ENCODE assay signal across 8 cellular contexts in the genomic region with DNA sequence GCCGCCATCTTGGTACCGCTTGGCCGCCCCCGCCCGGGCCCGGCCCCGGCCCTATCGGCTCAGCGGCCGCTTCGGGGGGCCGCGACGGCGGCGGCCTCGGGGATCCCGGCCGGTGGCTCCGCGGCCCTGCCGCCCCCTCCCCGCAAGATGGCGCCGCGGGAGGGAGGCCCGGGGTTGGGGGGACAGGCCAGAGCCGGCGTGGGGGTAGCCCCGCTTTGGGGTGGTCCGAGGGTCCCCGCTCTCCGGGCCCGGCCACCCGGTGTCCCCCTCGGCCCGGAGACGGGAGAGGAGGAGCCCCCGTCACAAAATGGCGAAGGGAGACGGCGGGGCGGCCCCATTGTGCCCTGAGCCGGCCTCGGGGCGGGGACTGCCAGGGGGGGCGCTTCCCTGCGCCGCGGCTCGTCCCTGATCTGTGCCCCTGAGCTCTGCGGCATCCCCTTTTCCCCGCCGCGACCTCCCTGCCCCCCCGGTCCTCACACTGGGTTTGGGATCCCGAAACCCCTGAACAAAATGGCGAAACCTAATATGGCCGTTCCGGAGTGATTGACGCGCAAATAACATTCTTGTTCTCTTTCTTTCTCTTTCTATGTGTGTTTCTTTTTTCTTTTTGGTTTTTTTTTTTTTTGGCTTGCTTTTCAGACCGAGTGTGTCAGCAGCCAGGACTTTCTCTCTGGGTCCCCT. TPM values are rescaled to one million over a fixed set of nuclear protein-coding genes. Genes with fewer than 3 reads are reported as not detected.
DNase-seq lines count a peak whose midpoint lies in the region; ATAC-seq, FAIRE-seq and TF ChIP-seq lines count a peak whose summit lies in the region.

No MANE protein-coding gene starts in this region.

- TF ChIP-seq POLR2A in A549 (IDR thresholded peaks at IDR 0.05; ENCODE audit: low read length) (no peak), K562 (conservative IDR thresholded peaks at IDR 0.05) (peak; percentile 44; the same call in 1 of the 2 replicates)

- H3K9ac ChIP-seq in K562 (ENCODE audit: insufficient read depth in 1 of 2, low read depth in 2 of 2, low read length in 2 of 2), result peak overlapping the region; percentile 85 to 100

- H3K4me3 ChIP-seq in A549 (peak overlapping the region; percentile 89), K562 (peak overlapping the region; percentile 95)

- DNase-seq in A549 (ENCODE audit: low read depth in 1 of 2, low spot score in 1 of 2) (peak in 1 of 2 experiments; percentile 18), K562 (ENCODE audit: extremely low read depth in 1 of 4, low spot score in 3 of 4) (peak; percentile 42 to 66 (median 56)), islet precursor cell (peak; percentile 50), hepatic stellate cell (ENCODE audit: low spot score) (no peak)
- peak; percentile 46 for DNase-seq in T-helper 2 cell treated with Interferon-gamma antibody and Interleukin-4, amounts not matched to agents 5 μg/mL and 100 μg/mL, for 36 hours (ENCODE audit: low spot score)
- DNase-seq in stimulated activated CD4-positive, alpha-beta T cell treated with anti-CD3 and anti-CD28 coated beads, Interleukin-15, amount 100 ng/mL, for 24 hours, result peak; percentile 68

- H3K9me1 ChIP-seq in K562 (ENCODE audit: control insufficient read depth, insufficient read depth, low read length), result peaks cover 1% of the 10 kb centered on the region

- H3K4me1 ChIP-seq in A549, result peaks cover 47% of the 10 kb centered on the region
- peaks cover 21 to 24% of the 10 kb centered on the region in 2 experiments for H3K4me1 ChIP-seq in K562 (replicated peaks in 1 of 2; ENCODE audit: control insufficient read depth in 2 of 2, insufficient read depth in 2 of 2, low read length in 2 of 2)

- TF ChIP-seq CTCF in A549 (IDR thresholded peaks at IDR 0.05), result peak; percentile 22; the same call in 1 of the 3 replicates
- no peak for TF ChIP-seq CTCF in K562 (IDR thresholded peaks at IDR 0.05 in 2 of 3, conservative IDR thresholded peaks at IDR 0.05 in 1 of 3; ENCODE audit: insufficient read depth in 2 of 3, low read depth in 1 of 3, low read length in 3 of 3)

- H3K27ac Mint-ChIP-seq in T-helper 2 cell treated with Interferon-gamma antibody and Interleukin-4, amounts not matched to agents 5 μg/mL and 100 μg/mL, for 36 hours, result peak overlapping the region; percentile 99

- no peak for TF ChIP-seq RAD21 in A549 (conservative IDR thresholded peaks at IDR 0.05 in 1 of 2, IDR thresholded peaks at IDR 0.05 in 1 of 2)
- no peak for TF ChIP-seq RAD21 in K562 (CRISPR knock-in tag; conservative IDR thresholded peaks at IDR 0.05 in 1 of 2, IDR thresholded peaks at IDR 0.05 in 1 of 2)

- TF ChIP-seq EP300 in A549 (IDR thresholded peaks at IDR 0.05) (no peak), K562 (IDR thresholded peaks at IDR 0.05; ENCODE audit: low read length) (no peak)

- no peaks in the 10 kb centered on the region for H3K27me3 ChIP-seq in K562 (ENCODE audit: control insufficient read depth in 2 of 2, insufficient read depth in 2 of 2, low read length in 2 of 2)

- H3K4me1 Mint-ChIP-seq in T-helper 2 cell treated with Interferon-gamma antibody and Interleukin-4, amounts not matched to agents 5 μg/mL and 100 μg/mL, for 36 hours (ENCODE audit: low read depth), result peaks cover 30% of the 10 kb centered on the region

- H3K4me3 Mint-ChIP-seq in T-helper 2 cell treated with Interferon-gamma antibody and Interleukin-4, amounts not matched to agents 5 μg/mL and 100 μg/mL, for 36 hours, result peak overlapping the region; percentile 100

- no peaks in the 10 kb centered on the region for H3K9me3 ChIP-seq in A549
- no peaks in the 10 kb centered on the region for H3K9me3 ChIP-seq in K562 (replicated peaks; ENCODE audit: control insufficient read depth, insufficient read depth, low read depth, low read length)

- BruUV-seq in K562 (replicated peaks; lab: Mats Ljungman, UMichigan), result no TSS peak

- peaks cover 47% of the 10 kb centered on the region for H3K36me3 ChIP-seq in K562 (ENCODE audit: control insufficient read depth, insufficient read depth, low read length)

- in situ Hi-C loops in K562 (cut with MboI), result no loop called here

- under 1% methylated on average over 26 of the region's 63 CpGs for WGBS in A549 (ENCODE audit: missing lambda C conversion rate)
- WGBS in K562 (ENCODE audit: insufficient coverage, low coverage, missing lambda C conversion rate), result under 1% methylated on average over 39 of the region's 63 CpGs

- H2AFZ ChIP-seq in K562 (ENCODE audit: low read depth, low read length), result no peak overlapping the region

- H3K27ac ChIP-seq in A549 (peak overlapping the region; percentile 94 to 98), K562 (ENCODE audit: extremely low read depth, low read depth, low read length) (peak overlapping the region; percentile 93)

- ATAC-seq in A549 (peak; percentile 17 to 18; a peak in 5 of 6 replicates), GM18511 (IDR thresholded peaks at IDR 0.05; ENCODE audit: unreplicated experiment) (peak; percentile 15), HG03280 (IDR thresholded peaks at IDR 0.05; ENCODE audit: unreplicated experiment) (peak; percentile 4), K562 (peak; percentile 5)

- POLR2A ChIA-PET in A549 (lab: Yijun Ruan, JAX) (interaction anchor here (0.7 to 3.2 kb wide), 5 partner anchors 10 to 224 kb away, joined by 3 to 51 read pairs (median 9); a partner anchor contains a TSS), K562 (lab: Yijun Ruan, JAX) (interaction anchor here (0.8 to 4.7 kb wide), 9 partner anchors 9 to 35 kb away, joined by 3 to 69 read pairs (median 4); no protein-coding TSS in a partner anchor)

- intact Hi-C loops in K562 (cut with micrococcal nuclease), result loop anchor here (5.0 kb wide), 1 partner anchor 40 kb away; no protein-coding TSS in a partner anchor

- H3K79me2 ChIP-seq in K562 (ENCODE audit: control insufficient read depth, insufficient read depth, low read length), result peaks cover 74% of the 10 kb centered on the region

- CTCF ChIA-PET in A549 (lab: Yijun Ruan, JAX), result interaction anchor here (0.9 to 2.5 kb wide), 8 partner anchors 9 to 84 kb away, joined by 3 to 8 read pairs (median 4); no protein-coding TSS in a partner anchor
- CTCF ChIA-PET in K562 (lab: Yijun Ruan, JAX; ENCODE audit: low intra/inter-chr PET ratio), result no interaction called here

- peaks cover 38% of the 10 kb centered on the region for H3K36me3 Mint-ChIP-seq in T-helper 2 cell treated with Interferon-gamma antibody and Interleukin-4, amounts not matched to agents 5 μg/mL and 100 μg/mL, for 36 hours (ENCODE audit: low read depth)

- no peaks in the 10 kb centered on the region for H3K27me3 Mint-ChIP-seq in T-helper 2 cell treated with Interferon-gamma antibody and Interleukin-4, amounts not matched to agents 5 μg/mL and 100 μg/mL, for 36 hours (ENCODE audit: low read depth)

- peaks cover 40% of the 10 kb centered on the region for H4K20me1 ChIP-seq in K562 (replicated peaks; ENCODE audit: control insufficient read depth, insufficient read depth, low read length)

- FAIRE-seq in A549 (lab: Jason Lieb, UNC) (no peak), K562 (lab: Jason Lieb, UNC) (no peak)

- H3K4me2 ChIP-seq in A549 (peak overlapping the region; percentile 96), K562 (ENCODE audit: insufficient read depth, low read length) (peak overlapping the region; percentile 88)

- H3K9me3 Mint-ChIP-seq in T-helper 2 cell treated with Interferon-gamma antibody and Interleukin-4, amounts not matched to agents 5 μg/mL and 100 μg/mL, for 36 hours, result no peaks in the 10 kb centered on the region

TF ChIP-seq in A549, 52 proteins besides CTCF, POLR2A, EP300 and RAD21:
- TF ChIP-seq, protein P1, sequence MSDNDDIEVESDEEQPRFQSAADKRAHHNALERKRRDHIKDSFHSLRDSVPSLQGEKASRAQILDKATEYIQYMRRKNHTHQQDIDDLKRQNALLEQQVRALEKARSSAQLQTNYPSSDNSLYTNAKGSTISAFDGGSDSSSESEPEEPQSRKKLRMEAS (IDR thresholded peaks at IDR 0.05), result no peak
- TF ChIP-seq JUN (IDR thresholded peaks at IDR 0.05), result 0 out of 5 replicates have a peak, but pooled peaks of 1 of the 2 experiments have one; percentile 12

TF ChIP-seq in K562, 482 proteins besides CTCF, POLR2A, EP300 and RAD21 (continues in another document):
- TF ChIP-seq POLR2G (IDR thresholded peaks at IDR 0.05; ENCODE audit: low read depth, low read length), result peak; percentile 22
- no peak for TF ChIP-seq ZNF121 (CRISPR knock-in tag; conservative IDR thresholded peaks at IDR 0.05)
- peak; percentile 67 for TF ChIP-seq RBFOX2 (IDR thresholded peaks at IDR 0.05; ENCODE audit: low read depth, low read length)
- TF ChIP-seq ZBTB17 (CRISPR knock-in tag; IDR thresholded peaks at IDR 0.05), result 0 out of 2 replicates have a peak, but pooled peaks have one; percentile 11
- TF ChIP-seq FIP1L1 (IDR thresholded peaks at IDR 0.05; ENCODE audit: low read depth, low read length, poor library complexity, severe bottlenecking), result peak; percentile 69
- TF ChIP-seq YY1 (IDR thresholded peaks at IDR 0.05; ENCODE audit: borderline replicate concordance in 1 of 3, control insufficient read depth in 1 of 3, extremely low read depth in 1 of 3, insufficient read depth in 3 of 3, insufficient read length in 1 of 3, insufficient replicate concordance in 2 of 3, low read depth in 1 of 3, low read length in 2 of 3), result peak; percentile 42 to 86 (median 75)

RNA-seq across cellular contexts. Expression of a gene that starts 1.0 kb away (rescaled TPM):
- polyA plus RNA-seq in A549 (2011; rRNA removed) (36.9 and 41.8 TPM in 2 replicates), A549 (2017; fragmentation: RNase III; extraction: RNeasy Plus Mini Kit Qiagen cat#74134 plus additional on column Dnase treatment) (22.4 to 24.4 TPM (median 22.9 TPM) in 3 replicates), K562 (2011; rRNA removed) (28.2 and 36.5 TPM in 2 replicates), K562 (2014; fragmentation: Illumina TruSeq; extraction: Trizol) (27.7 and 30.7 TPM in 2 replicates), K562 (2014; fragmentation: Nextera tagmentation; extraction: Ambion mirVana) (10 to 100 TPM; 10.8 to 17.4 TPM), K562 (2014; rRNA removed) (25.3 and 30.4 TPM in 2 replicates)
- 6.9 and 8.8 TPM in 2 replicates for polyA plus RNA-seq in A549 (2012; cell fraction: cytosol; rRNA removed)
- 5.1 and 9.1 TPM in 2 replicates for polyA plus RNA-seq in A549 (2012; cell fraction: nucleus; rRNA removed)
- polyA minus RNA-seq in A549 (2011; rRNA and poly(A)+ RNA removed), result 42.9 and 44.1 TPM in 2 replicates
- 41.9 and 121 TPM in 2 replicates for total RNA-seq in K562 (2011; cell fraction: chromatin; rRNA removed; ENCODE audit: low replicate concordance)
- 24.8 and 28.7 TPM in 2 replicates for total RNA-seq in K562 (2011; cell fraction: nucleolus; rRNA removed)
- 80.9 and 151 TPM in 2 replicates for total RNA-seq in K562 (2011; cell fraction: nucleoplasm; rRNA removed)
- total RNA-seq in K562 (2014; rRNA removed) (40.9 and 43.4 TPM in 2 replicates), K562 (2014; rRNA removed; fragmentation: Illumina TruSeq; extraction: Trizol) (56.1 and 69.9 TPM in 2 replicates), K562 (2015; rRNA removed; fragmentation: Illumina TruSeq; extraction: Trizol) (38.3 and 40.2 TPM in 2 replicates), K562 (2021) (53.8 and 67.9 TPM in 2 replicates)
- polyA plus RNA-seq in K562 (2011; cell fraction: cytosol; rRNA removed), result 9.7 and 16.7 TPM in 2 replicates
- 23.1 and 24.2 TPM in 2 replicates for polyA plus RNA-seq in K562 (2011; cell fraction: nucleus; rRNA removed)
- polyA plus RNA-seq in K562 (2012), result 17.2 and 18.7 TPM in 2 replicates
- polyA minus RNA-seq in K562 (2011; rRNA and poly(A)+ RNA removed), result 73.0 and 82.3 TPM in 2 replicates
- polyA minus RNA-seq in K562 (2011; cell fraction: cytosol; rRNA and poly(A)+ RNA removed), result 24.2 and 35.8 TPM in 2 replicates
- polyA minus RNA-seq in K562 (2011; cell fraction: nucleus; rRNA and poly(A)+ RNA removed), result 17.8 and 27.5 TPM in 2 replicates
